In genomic region chr3:22627993-22628499, GRCh38 we compare ENCODE assay signal across 1 cellular context.
TF ChIP-seq lines count a peak whose summit lies in the region.

No MANE protein-coding gene starts in this region.

TF ChIP-seq in HepG2, 621 proteins besides CTCF, POLR2A, EP300 and RAD21 (continued from another document):
- TF ChIP-seq ZBTB14 (CRISPR knock-in tag; IDR thresholded peaks at IDR 0.05) (no peak), ZNF768 (CRISPR knock-in tag; IDR thresholded peaks at IDR 0.05) (peak; percentile 73), ETS1 (CRISPR knock-in tag; IDR thresholded peaks at IDR 0.05) (no peak), ATF6 (CRISPR knock-in tag; conservative IDR thresholded peaks at IDR 0.05) (no peak), ZNF790 (CRISPR knock-in tag; IDR thresholded peaks at IDR 0.05; ENCODE audit: borderline replicate concordance) (no peak), ZBTB46 (CRISPR knock-in tag; IDR thresholded peaks at IDR 0.05; ENCODE audit: borderline replicate concordance) (no peak), TAF1 (CRISPR knock-in tag; IDR thresholded peaks at IDR 0.05) (no peak), ZNF263 (CRISPR knock-in tag; IDR thresholded peaks at IDR 0.05) (no peak)
